In genomic region chr11:18844753-18845367, GRCh38 we compare ENCODE assay signal across 8 cellular contexts. TPM values are rescaled to one million over a fixed set of nuclear protein-coding genes. Genes with fewer than 3 reads are reported as not detected.
A peak's percentile ranks its signal among the peaks of the same experiment; 100 is the strongest.
DNase-seq lines count a peak whose midpoint lies in the region; ATAC-seq, FAIRE-seq and TF ChIP-seq lines count a peak whose summit lies in the region.

No MANE protein-coding gene starts in this region.

- H3K9me3 ChIP-seq in astrocyte (ENCODE audit: insufficient read depth, low read depth, low read length) (no peaks in the 10 kb centered on the region), lower lobe of right lung (peaks cover 3% of the 10 kb centered on the region)

- no peak overlapping the region for H3K9ac ChIP-seq in astrocyte (ENCODE audit: low read length)

- no peak for TF ChIP-seq POLR2A in GM18505 (IDR thresholded peaks at IDR 0.05; ENCODE audit: borderline replicate concordance, extremely low read depth, insufficient read depth, insufficient read length)

- ATAC-seq in lower lobe of right lung, result peak in 1 of 2 donors; percentile 57
- ATAC-seq in GM18505 (IDR thresholded peaks at IDR 0.05; ENCODE audit: unreplicated experiment), result no peak
- no peak for ATAC-seq in T-cell (replicated peaks in 1 of 4)
- no peak for ATAC-seq in HG03196 (IDR thresholded peaks at IDR 0.05; ENCODE audit: unreplicated experiment)

- peak; percentile 86 for FAIRE-seq in GM18507 (lab: Jason Lieb, UNC)
- no peak for FAIRE-seq in astrocyte (lab: Jason Lieb, UNC)

- TF ChIP-seq CTCF in astrocyte (IDR thresholded peaks at IDR 0.05; ENCODE audit: insufficient read depth, low read depth, low read length), result peak; percentile 55
- peak; percentile 56 for TF ChIP-seq CTCF in lower lobe of right lung (IDR thresholded peaks at IDR 0.05)

- H3K4me1 ChIP-seq in astrocyte (ENCODE audit: insufficient read depth, low read length), result no peaks in the 10 kb centered on the region
- H3K4me1 ChIP-seq in lower lobe of right lung, result no peaks in the 10 kb centered on the region

- H3K4me3 ChIP-seq in astrocyte (ENCODE audit: insufficient read depth, low read depth, low read length), result no peak overlapping the region
- H3K4me3 ChIP-seq in lower lobe of right lung, result no peak overlapping the region

- H3K27me3 ChIP-seq in astrocyte (ENCODE audit: insufficient read depth, low read length), result peaks cover 2% of the 10 kb centered on the region
- H3K27me3 ChIP-seq in lower lobe of right lung (ENCODE audit: low read depth), result no peaks in the 10 kb centered on the region

- H3K4me2 ChIP-seq in astrocyte (ENCODE audit: low read length), result no peak overlapping the region

- peaks cover 9% of the 10 kb centered on the region for H3K9me3 Mint-ChIP-seq in astrocyte (ENCODE audit: unreplicated experiment)
- H3K9me3 Mint-ChIP-seq in T-cell, result peaks cover 4 to 11% (median 11%) of the 10 kb centered on the region in 3 donors

- no peaks in the 10 kb centered on the region for H3K79me2 ChIP-seq in astrocyte (ENCODE audit: insufficient read depth, low read length)

- intact Hi-C loops in lower lobe of right lung (cut with DNase I), result no loop called here

- peaks cover 5% of the 10 kb centered on the region for H3K4me1 Mint-ChIP-seq in astrocyte (ENCODE audit: low read depth, unreplicated experiment)
- no peaks in the 10 kb centered on the region for H3K4me1 Mint-ChIP-seq in T-cell

- no peak overlapping the region for H3K27ac ChIP-seq in astrocyte (ENCODE audit: low read depth, low read length)
- no peak overlapping the region for H3K27ac ChIP-seq in lower lobe of right lung

- no peak overlapping the region for H3K4me3 Mint-ChIP-seq in astrocyte (ENCODE audit: unreplicated experiment)
- H3K4me3 Mint-ChIP-seq in T-cell, result no peak overlapping the region

- no peaks in the 10 kb centered on the region for H4K20me1 ChIP-seq in astrocyte (ENCODE audit: insufficient read depth, low read length)

- H3K36me3 Mint-ChIP-seq in astrocyte (ENCODE audit: low read depth, unreplicated experiment), result no peaks in the 10 kb centered on the region
- peaks cover 4% of the 10 kb centered on the region for H3K36me3 Mint-ChIP-seq in T-cell

- H3K27ac Mint-ChIP-seq in astrocyte (ENCODE audit: unreplicated experiment) (no peak overlapping the region), T-cell (no peak overlapping the region)

- no peaks in the 10 kb centered on the region for H3K36me3 ChIP-seq in astrocyte (ENCODE audit: insufficient read depth, low read length)
- no peaks in the 10 kb centered on the region for H3K36me3 ChIP-seq in lower lobe of right lung

- CTCF ChIA-PET in T-cell (lab: Charles Lee), result interaction anchor here in 1 of 2 donors (0.8 kb wide), 1 partner anchor 15 kb away, joined by 3 read pairs; no protein-coding TSS in a partner anchor

- H2AFZ ChIP-seq in astrocyte (ENCODE audit: low read depth, low read length), result no peak overlapping the region

- POLR2A ChIA-PET in T-cell (lab: Charles Lee), result no interaction called here

- DNase-seq in AG20443 (ENCODE audit: low spot score) (peak; percentile 40), GM18507 (ENCODE audit: extremely low spot score, insufficient read length, low read depth) (no peak), NCI-H1694 treated with DMSO at 0.1 percent for 48 hours (lab: John Stamatoyannopoulos, UW) (peak; percentile 19), astrocyte (ENCODE audit: low read depth) (peak; percentile 26), lower lobe of right lung (no peak), T-cell (no peak)

- H3K27me3 Mint-ChIP-seq in astrocyte (ENCODE audit: low read depth, unreplicated experiment) (peaks cover 17% of the 10 kb centered on the region), T-cell (peaks cover 20 to 44% of the 10 kb centered on the region in 2 donors)

RNA-seq across cellular contexts. Expression of gene PTPN5, which starts 53.3 kb away (rescaled TPM):
- total RNA-seq in astrocyte (0.07 TPM in 1 of 2 replicates, not detected in the other), lower lobe of right lung (0.80 TPM), T-cell (under 1 TPM in 1 of 5 donors, not detected in 4; 0.22 TPM)

Comparison
In these comparisons a context has a peak if more than half of its experiments do, and no peak if none do; other contexts are left out.
1. DNase-seq: peak in AG20443 (single experiment), NCI-H1694 treated with DMSO at 0.1 percent for 48 hours (single experiment) and astrocyte (single experiment); none in GM18507 (single experiment), lower lobe of right lung (single experiment) and T-cell (0 of 34).